ENCODE assay signal across 22 cellular contexts in the genomic region with DNA sequence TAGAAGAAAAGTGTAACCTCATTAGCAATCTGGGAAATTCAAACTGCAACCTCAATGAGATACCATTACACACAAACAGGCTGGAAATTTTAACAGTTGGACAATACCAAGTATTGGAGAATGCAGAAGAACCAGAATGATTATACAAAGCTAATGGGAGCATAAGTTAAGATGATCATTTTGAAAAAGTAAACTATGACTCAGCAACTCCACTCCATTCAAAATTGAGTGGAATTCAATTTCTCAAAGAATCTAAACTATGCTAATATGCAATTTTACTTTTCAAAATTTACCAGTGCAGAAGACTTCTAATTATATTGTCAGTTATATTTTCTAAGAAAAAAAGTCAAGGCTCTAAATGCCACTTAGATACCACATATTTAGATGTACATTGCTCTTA. TPM values are rescaled to one million over a fixed set of nuclear protein-coding genes. Genes with fewer than 3 reads are reported as not detected.
DNase-seq lines count a peak whose midpoint lies in the region; ATAC-seq and TF ChIP-seq lines count a peak whose summit lies in the region.
"Had no signal": no experiment of that assay in that cellular context is flagged by ENCODE, and none has a peak within 500 bp of the region (broad histone marks: within the 10 kb centered on the region; RNA-seq: fewer than 3 reads in every experiment).

No MANE protein-coding gene starts in this region.

- H3K9me3 ChIP-seq in HCT116 (ENCODE audit: control insufficient read depth in 1 of 2, insufficient read depth in 1 of 2, low read depth in 1 of 2, low read length in 2 of 2) (no peaks in the 10 kb centered on the region), adipocyte (ENCODE audit: control insufficient read depth, low read length) (no peaks in the 10 kb centered on the region)
- H3K9me3 ChIP-seq: BLaER1 treated with 17β-estradiol and CSF1 and Interleukin-3, amounts not matched to agents 10 nM and 100 nM; Caco-2; Peyer's patch; SJCRH30 had no signal

- H3K9me2 ChIP-seq in HCT116 (ENCODE audit: insufficient read depth), result no peaks in the 10 kb centered on the region

- peak overlapping the region; percentile 2 for H2AFZ ChIP-seq in HCT116 (ENCODE audit: low read depth, low read length, poor library complexity, severe bottlenecking)

- no peak for DNase-seq in HCT116 (ENCODE audit: low read depth, low spot score)
- peak; percentile 44 for DNase-seq in adipocyte (ENCODE audit: low read depth)
- DNase-seq in fibroblast of gingiva (ENCODE audit: low read depth), result peak; percentile 30
- DNase-seq in activated naive CD4-positive, alpha-beta T cell treated with Interleukin-2 at 50 U/mL for 16 hours, result no peak
- no peak for DNase-seq in ureter (ENCODE audit: low spot score)
- DNase-seq: Caco-2; CD4-positive, alpha-beta memory T cell; DND-41; GOT3; KBM-7; NCI-H1092; NCI-H146; NCI-H2029; NCI-H2227 treated with DMSO at 0.1 percent for 48 hours; NCI-H510A; NCI-H748 treated with DMSO at 0.1 percent for 48 hours; NK-92 treated with Interleukin-12 subunit alpha and Interleukin-12 subunit beta, amount 100 ng/mL, for 24 hours; Peyer's patch; SJCRH30 had no signal

- no peak for ATAC-seq in HCT116
- no peak for ATAC-seq in HG03095 (IDR thresholded peaks at IDR 0.05; ENCODE audit: unreplicated experiment)
- no peak for ATAC-seq in HG03432 (IDR thresholded peaks at IDR 0.05; ENCODE audit: unreplicated experiment)

- no TSS peak for BruUV-seq in HCT116 (replicated peaks; lab: Mats Ljungman, UMichigan)

- H3K27ac ChIP-seq in HCT116 (ENCODE audit: low read depth, low read length), result no peak overlapping the region
- H3K27ac ChIP-seq: BLaER1 treated with 17β-estradiol and CSF1 and Interleukin-3, amounts not matched to agents 10 nM and 100 nM; Peyer's patch; SJCRH30 had no signal

- CTCF ChIA-PET in HCT116 (lab: Charles Lee), result no interaction called here

- TF ChIP-seq POLR2A in HCT116 (IDR thresholded peaks at IDR 0.05; ENCODE audit: borderline replicate concordance, extremely low read depth, insufficient read depth, insufficient read length), result no peak

- POLR2A ChIA-PET in HCT116 (lab: Charles Lee), result no interaction called here

- H3K4me1 ChIP-seq in HCT116 (ENCODE audit: control insufficient read depth in 1 of 2, insufficient read depth in 2 of 2, low read length in 2 of 2) (0 out of 4 replicates have a peak, but pooled peaks cover 0 to 2% of the 10 kb centered on the region in 2 experiments), adipocyte (ENCODE audit: control insufficient read depth, insufficient read depth, low read length) (peaks cover 4% of the 10 kb centered on the region)
- H3K4me1 ChIP-seq: BLaER1 treated with 17β-estradiol and CSF1 and Interleukin-3, amounts not matched to agents 10 nM and 100 nM; Peyer's patch; SJCRH30 had no signal

- intact Hi-C loops in HCT116 (cut with micrococcal nuclease), result no loop called here

- H4K20me1 ChIP-seq in HCT116 (ENCODE audit: insufficient read depth), result no peaks in the 10 kb centered on the region
- H4K20me1 ChIP-seq: BLaER1 treated with 17β-estradiol and CSF1 and Interleukin-3, amounts not matched to agents 10 nM and 100 nM had no signal

- RAD21 ChIA-PET in HCT116 (lab: Charles Lee; ENCODE audit: low non-redundant PET in 1 of 2, low total read pairs in 2 of 2, uncharacterized antibody in 2 of 2, unreplicated experiment in 2 of 2), result no interaction called here

- H3K4me3 ChIP-seq in HCT116 (replicated peaks in 1 of 2; ENCODE audit: low read depth in 1 of 2, low read length in 2 of 2), result no peak overlapping the region
- no peak overlapping the region for H3K4me3 ChIP-seq in adipocyte (ENCODE audit: low read length)
- H3K4me3 ChIP-seq: BLaER1 treated with 17β-estradiol and CSF1 and Interleukin-3, amounts not matched to agents 10 nM and 100 nM; Peyer's patch; SJCRH30 had no signal

- no peak for TF ChIP-seq CTCF in HCT116 (IDR thresholded peaks at IDR 0.05 in 2 of 3, conservative IDR thresholded peaks at IDR 0.05 in 1 of 3; ENCODE audit: borderline replicate concordance in 1 of 3, insufficient read depth in 1 of 3, low read depth in 2 of 3, low read length in 2 of 3)

- no peak for TF ChIP-seq RAD21 in HCT116 (IDR thresholded peaks at IDR 0.05; ENCODE audit: low read depth)

- H3K9ac ChIP-seq in HCT116 (ENCODE audit: low read length), result no peak overlapping the region
- no peak overlapping the region for H3K9ac ChIP-seq in adipocyte (ENCODE audit: low read length)
- H3K9ac ChIP-seq: BLaER1 treated with 17β-estradiol and CSF1 and Interleukin-3, amounts not matched to agents 10 nM and 100 nM had no signal

- H3K79me2 ChIP-seq in HCT116 (ENCODE audit: insufficient read depth, low read length), result no peaks in the 10 kb centered on the region

- H3K4me2 ChIP-seq in HCT116 (ENCODE audit: low read length), result no peak overlapping the region
- H3K4me2 ChIP-seq: BLaER1 treated with 17β-estradiol and CSF1 and Interleukin-3, amounts not matched to agents 10 nM and 100 nM had no signal

- no peaks in the 10 kb centered on the region for H3K27me3 ChIP-seq in HCT116 (ENCODE audit: insufficient read depth, low read length)
- H3K27me3 ChIP-seq in adipocyte (replicated peaks; ENCODE audit: control insufficient read depth, insufficient read depth, low read length), result no peaks in the 10 kb centered on the region
- H3K27me3 ChIP-seq: BLaER1 treated with 17β-estradiol and CSF1 and Interleukin-3, amounts not matched to agents 10 nM and 100 nM; Peyer's patch; SJCRH30 had no signal

- H3K36me3 ChIP-seq in HCT116 (ENCODE audit: control insufficient read depth in 1 of 2, insufficient read depth in 2 of 2, low read length in 2 of 2) (no peaks in the 10 kb centered on the region), adipocyte (ENCODE audit: control insufficient read depth, insufficient read depth, low read length, severe bottlenecking) (no peaks in the 10 kb centered on the region)
- H3K36me3 ChIP-seq: BLaER1 treated with 17β-estradiol and CSF1 and Interleukin-3, amounts not matched to agents 10 nM and 100 nM; Peyer's patch; SJCRH30 had no signal

TF ChIP-seq in HCT116, 20 proteins besides CTCF, POLR2A, EP300 and RAD21:
- TF ChIP-seq EGR1 (IDR thresholded peaks at IDR 0.05; ENCODE audit: low read depth) (no peak), FOSL1 (IDR thresholded peaks at IDR 0.05; ENCODE audit: low read depth) (no peak), CEBPB (IDR thresholded peaks at IDR 0.05; ENCODE audit: low read depth) (no peak), POLR2AphosphoS5 (IDR thresholded peaks at IDR 0.05; ENCODE audit: low read depth, low read length) (no peak), EZH2 (IDR thresholded peaks at IDR 0.05) (no peak), SIN3A (IDR thresholded peaks at IDR 0.05; ENCODE audit: low read depth) (no peak)
- TF ChIP-seq, protein P1, sequence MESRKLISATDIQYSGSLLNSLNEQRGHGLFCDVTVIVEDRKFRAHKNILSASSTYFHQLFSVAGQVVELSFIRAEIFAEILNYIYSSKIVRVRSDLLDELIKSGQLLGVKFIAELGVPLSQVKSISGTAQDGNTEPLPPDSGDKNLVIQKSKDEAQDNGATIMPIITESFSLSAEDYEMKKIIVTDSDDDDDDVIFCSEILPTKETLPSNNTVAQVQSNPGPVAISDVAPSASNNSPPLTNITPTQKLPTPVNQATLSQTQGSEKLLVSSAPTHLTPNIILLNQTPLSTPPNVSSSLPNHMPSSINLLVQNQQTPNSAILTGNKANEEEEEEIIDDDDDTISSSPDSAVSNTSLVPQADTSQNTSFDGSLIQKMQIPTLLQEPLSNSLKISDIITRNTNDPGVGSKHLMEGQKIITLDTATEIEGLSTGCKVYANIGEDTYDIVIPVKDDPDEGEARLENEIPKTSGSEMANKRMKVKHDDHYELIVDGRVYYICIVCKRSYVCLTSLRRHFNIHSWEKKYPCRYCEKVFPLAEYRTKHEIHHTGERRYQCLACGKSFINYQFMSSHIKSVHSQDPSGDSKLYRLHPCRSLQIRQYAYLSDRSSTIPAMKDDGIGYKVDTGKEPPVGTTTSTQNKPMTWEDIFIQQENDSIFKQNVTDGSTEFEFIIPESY (IDR thresholded peaks at IDR 0.05; ENCODE audit: extremely low read depth, insufficient replicate concordance, low read length), result no peak

RNA-seq across cellular contexts. Expression of gene GPLD1, which starts 17.2 kb away (rescaled TPM):
- 2.1 TPM for total RNA-seq in HCT116 (2021; ENCODE audit: unreplicated experiment)
- 0.67 and 0.90 TPM in 2 replicates for polyA plus RNA-seq in HCT116 (2012)
- 6.2 TPM for total RNA-seq in ureter

RNA-seq across cellular contexts. Expression of gene ALDH5A1, which starts 22.6 kb away (rescaled TPM):
- total RNA-seq in HCT116 (2021; ENCODE audit: unreplicated experiment), result 10.0 TPM
- 3.4 and 4.4 TPM in 2 replicates for polyA plus RNA-seq in HCT116 (2012)
- 39.6 TPM for total RNA-seq in ureter

Comparison
In these comparisons a context has a peak if more than half of its experiments do, and no peak if none do; other contexts are left out.
1. DNase-seq: peak in adipocyte (single experiment) and fibroblast of gingiva (single experiment); none in HCT116 (single experiment), activated naive CD4-positive, alpha-beta T cell treated with Interleukin-2 at 50 U/mL for 16 hours (single experiment) and ureter (single experiment).